Comparison of ENCODE assay signal across 1 cellular context in genomic region chr6:137811121-137811911, GRCh38.
A peak's percentile ranks its signal among the peaks of the same experiment; 100 is the strongest.
TF ChIP-seq lines count a peak whose summit lies in the region.

No MANE protein-coding gene starts in this region.

TF ChIP-seq in HepG2, 621 proteins besides CTCF, POLR2A, EP300 and RAD21 (continued from another document and continues in another):
- no peak for TF ChIP-seq ZBTB40 (IDR thresholded peaks at IDR 0.05)
- no peak for TF ChIP-seq ZBTB40 (CRISPR knock-in tag; IDR thresholded peaks at IDR 0.05)
- TF ChIP-seq ZNF367 (CRISPR knock-in tag; IDR thresholded peaks at IDR 0.05; ENCODE audit: borderline replicate concordance) = 0 out of 2 replicates have a peak, but pooled peaks have one; percentile 23
- TF ChIP-seq TGIF2 (CRISPR knock-in tag; IDR thresholded peaks at IDR 0.05) = peak; percentile 25; the same call in 1 of the 2 replicates
- 0 out of 2 replicates have a peak, but pooled peaks have one; percentile 60 for TF ChIP-seq ZBTB43 (CRISPR knock-in tag; conservative IDR thresholded peaks at IDR 0.05)
- TF ChIP-seq CEBPZ (IDR thresholded peaks at IDR 0.05; ENCODE audit: low read length) = no peak
- no peak for TF ChIP-seq RBAK (CRISPR knock-in tag; IDR thresholded peaks at IDR 0.05)
- TF ChIP-seq THAP7 (CRISPR knock-in tag; IDR thresholded peaks at IDR 0.05) = no peak
- no peak for TF ChIP-seq HOXA7 (CRISPR knock-in tag; IDR thresholded peaks at IDR 0.05)
- peak; percentile 76; the same call in 1 of the 2 replicates for TF ChIP-seq IRF9 (CRISPR knock-in tag; IDR thresholded peaks at IDR 0.05; ENCODE audit: borderline replicate concordance)
- TF ChIP-seq CREM (IDR thresholded peaks at IDR 0.05) = peak; percentile 16; the same call in 1 of the 2 replicates
- TF ChIP-seq CREM (CRISPR knock-in tag; IDR thresholded peaks at IDR 0.05) = no peak
- peak; percentile 65; the same call in 1 of the 2 replicates for TF ChIP-seq ZBTB33 (CRISPR knock-in tag; IDR thresholded peaks at IDR 0.05)
- TF ChIP-seq MBD4 (IDR thresholded peaks at IDR 0.05; ENCODE audit: borderline replicate concordance, low read length) = no peak; the same call in 1 of the 2 replicates
- TF ChIP-seq ZNF556 (CRISPR knock-in tag; IDR thresholded peaks at IDR 0.05; ENCODE audit: borderline replicate concordance) = peak; percentile 74; the same call in 1 of the 2 replicates
- TF ChIP-seq CHCHD3 (CRISPR knock-in tag; IDR thresholded peaks at IDR 0.05) = no peak
- TF ChIP-seq IRF1 (CRISPR knock-in tag; IDR thresholded peaks at IDR 0.05; ENCODE audit: low read depth) = no peak
- TF ChIP-seq JUND (CRISPR knock-in tag; IDR thresholded peaks at IDR 0.05) = peak; percentile 79; the same call in 1 of the 2 replicates
- 0 out of 2 replicates have a peak, but pooled peaks have one; percentile 28 for TF ChIP-seq PRDM15 (CRISPR knock-in tag; IDR thresholded peaks at IDR 0.05)
- no peak for TF ChIP-seq BORCS8-MEF2B (CRISPR knock-in tag; IDR thresholded peaks at IDR 0.05)
- TF ChIP-seq RBM22 (optimal IDR thresholded peaks at IDR 0.05; ENCODE audit: low read length) = no peak
- no peak; the same call in 1 of the 2 replicates for TF ChIP-seq ZMYM2 (CRISPR knock-in tag; IDR thresholded peaks at IDR 0.05)
- no peak for TF ChIP-seq ZNF770 (CRISPR knock-in tag; IDR thresholded peaks at IDR 0.05)
- TF ChIP-seq IRX3 (CRISPR knock-in tag; IDR thresholded peaks at IDR 0.05; ENCODE audit: borderline replicate concordance, low read depth) = no peak
- no peak for TF ChIP-seq EHMT2 (IDR thresholded peaks at IDR 0.05; ENCODE audit: borderline replicate concordance, low read depth, low read length)
- no peak for TF ChIP-seq NR2F1 (CRISPR knock-in tag; IDR thresholded peaks at IDR 0.05)
